In genomic region chr1:93816970-93817738, GRCh38 we compare ENCODE assay signal across 10 cellular contexts.
DNase-seq lines count a peak whose midpoint lies in the region; ATAC-seq, FAIRE-seq and TF ChIP-seq lines count a peak whose summit lies in the region.
"Had no signal": no experiment of that assay in that cellular context is flagged by ENCODE, and none has a peak within 500 bp of the region (broad histone marks: within the 10 kb centered on the region; RNA-seq: fewer than 3 reads in every experiment).

No MANE protein-coding gene starts in this region.

- H4K5ac ChIP-seq in IMR-90 (ENCODE audit: low read depth, low read length): peak overlapping the region; percentile 38; the same call in 1 of the 2 replicates

- TF ChIP-seq CTCF in IMR-90 (conservative IDR thresholded peaks at IDR 0.05; ENCODE audit: low read depth, low read length) (no peak), astrocyte (IDR thresholded peaks at IDR 0.05; ENCODE audit: insufficient read depth, low read depth, low read length) (no peak), HepG2 (CRISPR knock-in tag; IDR thresholded peaks at IDR 0.05) (no peak)

- ATAC-seq in IMR-90 (ENCODE audit: low read depth) (peak; percentile 39), HepG2 (no peak; the same call in 2 of the 3 replicates), GM21526 (IDR thresholded peaks at IDR 0.05; ENCODE audit: low FRiP score, unreplicated experiment) (no peak), GM21367 (IDR thresholded peaks at IDR 0.05; ENCODE audit: unreplicated experiment) (no peak), GM21723 (IDR thresholded peaks at IDR 0.05; ENCODE audit: unreplicated experiment) (no peak)
- ATAC-seq: activated CD4-positive, CD25-positive, alpha-beta regulatory T cell treated with anti-CD3 and anti-CD28 coated beads, Interleukin-2, amount 50 U/mL, for 24 hours had no signal

- H3K9me3 ChIP-seq in IMR-90 (ENCODE audit: control insufficient read depth, insufficient read depth, low read length): no peaks in the 10 kb centered on the region
- no peaks in the 10 kb centered on the region for H3K9me3 ChIP-seq in astrocyte (ENCODE audit: insufficient read depth, low read depth, low read length)
- no peaks in the 10 kb centered on the region for H3K9me3 ChIP-seq in HepG2 (ENCODE audit: low read length)

- no peaks in the 10 kb centered on the region for H3K79me2 ChIP-seq in astrocyte (ENCODE audit: insufficient read depth, low read length)
- H3K79me2 ChIP-seq in HepG2 (ENCODE audit: insufficient read depth, low read length): no peaks in the 10 kb centered on the region

- H3K4me1 ChIP-seq in IMR-90 (ENCODE audit: control insufficient read depth, insufficient read depth, low read length) (peaks cover 11% of the 10 kb centered on the region), astrocyte (ENCODE audit: insufficient read depth, low read length) (peaks cover 48% of the 10 kb centered on the region), HepG2 (ENCODE audit: insufficient read depth, low read length) (peaks cover 30% of the 10 kb centered on the region)

- H3K27ac Mint-ChIP-seq in astrocyte (ENCODE audit: unreplicated experiment): peak overlapping the region; percentile 2

- H3K4me2 ChIP-seq in IMR-90 (ENCODE audit: low read depth, low read length) (no peak overlapping the region; the same call in 1 of the 2 replicates), astrocyte (ENCODE audit: low read length) (peak overlapping the region; percentile 57), HepG2 (ENCODE audit: low read depth, low read length) (no peak overlapping the region)

- intact Hi-C loops in IMR-90 (cut with micrococcal nuclease) (loop anchor here (1.0 kb wide), 1 partner anchor 82 kb away; no protein-coding TSS in a partner anchor), HepG2 (cut with micrococcal nuclease; ENCODE audit: unreplicated experiment) (no loop called here)

- no peaks in the 10 kb centered on the region for H3K36me3 Mint-ChIP-seq in astrocyte (ENCODE audit: low read depth, unreplicated experiment)

- peak overlapping the region; percentile 60 for H3K4ac ChIP-seq in IMR-90 (ENCODE audit: low read depth, low read length)

- no peaks in the 10 kb centered on the region for H3K36me3 ChIP-seq in IMR-90 (ENCODE audit: control insufficient read depth, insufficient read depth, low read length)
- no peaks in the 10 kb centered on the region for H3K36me3 ChIP-seq in astrocyte (ENCODE audit: insufficient read depth, low read length)
- H3K36me3 ChIP-seq in HepG2 (replicated peaks in 1 of 2; ENCODE audit: control insufficient read depth in 1 of 2, insufficient read depth in 2 of 2, low read length in 2 of 2): no peaks in the 10 kb centered on the region

- H3K4me3 Mint-ChIP-seq in astrocyte (ENCODE audit: unreplicated experiment): peak overlapping the region; percentile 50

- H3K27me3 ChIP-seq in IMR-90 (ENCODE audit: control insufficient read depth, insufficient read depth, low read length) (no peaks in the 10 kb centered on the region), astrocyte (ENCODE audit: insufficient read depth, low read length) (no peaks in the 10 kb centered on the region), HepG2 (ENCODE audit: control insufficient read depth in 1 of 2, insufficient read depth in 2 of 2, low read length in 2 of 2) (no peaks in the 10 kb centered on the region)

- no peaks in the 10 kb centered on the region for H3K27me3 Mint-ChIP-seq in astrocyte (ENCODE audit: low read depth, unreplicated experiment)

- H3K23ac ChIP-seq in IMR-90 (ENCODE audit: low read depth, low read length): no peak overlapping the region

- in situ Hi-C loops in IMR-90 (cut with MboI; ENCODE audit: low sequenced_read_pairs) (loop anchor here (5.0 kb wide), 1 partner anchor 180 kb away; no protein-coding TSS in a partner anchor), HepG2 (cut with HindIII; ENCODE audit: extremely low pct_ligation_motif_present, low pct_unique_long_range_greater_than_20kb) (no loop called here)

- peak overlapping the region; percentile 65 for H3K14ac ChIP-seq in IMR-90 (replicated peaks; ENCODE audit: low read depth, low read length)

- no TSS peak for BruUV-seq in IMR-90 (replicated peaks; lab: Mats Ljungman, UMichigan)
- BruUV-seq in HepG2 (replicated peaks; lab: Mats Ljungman, UMichigan): no TSS peak

- H3K4me3 ChIP-seq in IMR-90 (ENCODE audit: insufficient read depth, low read depth, low read length) (no peak overlapping the region), astrocyte (ENCODE audit: insufficient read depth, low read depth, low read length) (no peak overlapping the region), HepG2 (replicated peaks in 1 of 3; ENCODE audit: insufficient read depth in 1 of 3, low read depth in 2 of 3, low read length in 3 of 3) (no peak overlapping the region)

- 0 out of 2 replicates have a peak overlapping the region, but pooled peaks have one; percentile 42 for H4K91ac ChIP-seq in IMR-90 (ENCODE audit: insufficient read depth, low read depth, low read length)

- peaks cover 0 to 11% of the 10 kb centered on the region in 2 experiments; a peak in 1 of 4 replicates for H3K79me1 ChIP-seq in IMR-90 (ENCODE audit: low read depth in 1 of 2, low read length in 2 of 2)

- FAIRE-seq in astrocyte (lab: Jason Lieb, UNC): no peak
- FAIRE-seq in HepG2 (lab: Jason Lieb, UNC): no peak

- peaks cover 8% of the 10 kb centered on the region for H3K9me1 ChIP-seq in IMR-90 (ENCODE audit: insufficient read depth, low read length)

- WGBS in IMR-90 (ENCODE audit: extremely low coverage in 2 of 2, insufficient read length in 1 of 2), 2 experiments: 17% methylated on average over 1 of the region's 3 CpGs; no CpG with 5 or more reads in 1 of the 2 experiments
- WGBS in HepG2 (ENCODE audit: low lambda C conversion rate): 62% methylated on average over 3 of the region's 3 CpGs

- H4K20me1 ChIP-seq in IMR-90 (ENCODE audit: insufficient read depth, low read length) (0 out of 2 replicates have a peak, but pooled peaks cover 3% of the 10 kb centered on the region), astrocyte (ENCODE audit: insufficient read depth, low read length) (no peaks in the 10 kb centered on the region), HepG2 (ENCODE audit: insufficient read depth, low read length) (no peaks in the 10 kb centered on the region)

- peak overlapping the region; percentile 42; the same call in 1 of the 2 replicates for H2BK120ac ChIP-seq in IMR-90 (ENCODE audit: low read depth, low read length)

- peaks cover 2% of the 10 kb centered on the region for H3K9me3 Mint-ChIP-seq in astrocyte (ENCODE audit: unreplicated experiment)

- TF ChIP-seq POLR2A in IMR-90 (IDR thresholded peaks at IDR 0.05; ENCODE audit: low read depth, low read length): no peak
- TF ChIP-seq POLR2A in HepG2 (IDR thresholded peaks at IDR 0.05; ENCODE audit: insufficient read depth in 1 of 2, low read depth in 2 of 2, low read length in 2 of 2): no peak

- H2BK15ac ChIP-seq in IMR-90 (ENCODE audit: low read depth, low read length): peak overlapping the region; percentile 41; the same call in 1 of the 3 replicates

- no peak overlapping the region for H2BK5ac ChIP-seq in IMR-90 (ENCODE audit: low read depth, low read length, poor library complexity, severe bottlenecking)

- CTCF ChIA-PET in IMR-90 (lab: Yijun Ruan, JAX): interaction anchor here (0.8 to 2.2 kb wide), 9 partner anchors 12 to 512 kb away, joined by 3 to 9 read pairs (median 3); no protein-coding TSS in a partner anchor
- CTCF ChIA-PET in HepG2 (lab: Yijun Ruan, JAX; ENCODE audit: low intra/inter-chr PET ratio, low total read pairs): interaction anchor here (7.1 kb wide), 1 partner anchor 187 kb away, joined by 89 read pairs; no protein-coding TSS in a partner anchor

- H2AK9ac ChIP-seq in IMR-90 (replicated peaks; ENCODE audit: low read depth, low read length, poor library complexity): no peak overlapping the region

- dilution Hi-C loops in IMR-90 (cut with HindIII; ENCODE audit: low sequenced_read_pairs, unreplicated experiment): no loop called here

- H3K27ac ChIP-seq in IMR-90 (ENCODE audit: insufficient read depth, low read length) (peak overlapping the region; percentile 45; the same call in 1 of the 2 replicates), astrocyte (ENCODE audit: low read depth, low read length) (no peak overlapping the region), HepG2 (ENCODE audit: extremely low read length, insufficient read depth, low read length) (no peak overlapping the region)

- TF ChIP-seq EP300 in HepG2 (IDR thresholded peaks at IDR 0.05; ENCODE audit: low read depth in 2 of 2, low read length in 2 of 2) (no peak), HepG2 (CRISPR knock-in tag; IDR thresholded peaks at IDR 0.05; ENCODE audit: borderline replicate concordance) (no peak)

- POLR2A ChIA-PET in IMR-90 (lab: Charles Lee; ENCODE audit: unreplicated experiment): no interaction called here
- POLR2A ChIA-PET in HepG2 (lab: Yijun Ruan, JAX): interaction anchor here (0.9 to 2.3 kb wide), 3 partner anchors 29 to 199 kb away, joined by 3 to 8 read pairs (median 4); no protein-coding TSS in a partner anchor

- H2AK5ac ChIP-seq in IMR-90 (ENCODE audit: low read depth, low read length): peak overlapping the region; percentile 57; the same call in 1 of the 2 replicates

- peak overlapping the region; percentile 62; the same call in 1 of the 2 replicates for H2BK20ac ChIP-seq in IMR-90 (ENCODE audit: low read depth, low read length)

- H3K18ac ChIP-seq in IMR-90 (ENCODE audit: low read depth, low read length): no peak overlapping the region

- H3K9ac ChIP-seq in IMR-90 (ENCODE audit: low read depth, low read length): no peak overlapping the region
- H3K9ac ChIP-seq in astrocyte (ENCODE audit: low read length): no peak overlapping the region
- no peak overlapping the region for H3K9ac ChIP-seq in HepG2 (ENCODE audit: insufficient read depth, low read depth, low read length)

- H3K4me1 Mint-ChIP-seq in astrocyte (ENCODE audit: low read depth, unreplicated experiment): peaks cover 65% of the 10 kb centered on the region

- TF ChIP-seq RAD21 in IMR-90 (IDR thresholded peaks at IDR 0.05; ENCODE audit: low read length) (no peak), HepG2 (CRISPR knock-in tag; IDR thresholded peaks at IDR 0.05) (no peak)

- peak overlapping the region; percentile 44 for H2AFZ ChIP-seq in IMR-90 (replicated peaks; ENCODE audit: low read length, poor library complexity)
- peak overlapping the region; percentile 12 for H2AFZ ChIP-seq in astrocyte (ENCODE audit: low read depth, low read length)
- H2AFZ ChIP-seq in HepG2 (ENCODE audit: low read length): no peak overlapping the region

- H4K8ac ChIP-seq in IMR-90 (ENCODE audit: low read depth in 2 of 2, low read length in 2 of 2): peak overlapping the region in 1 of 2 experiments; percentile 53; a peak in 2 of 4 replicates

- H3K56ac ChIP-seq in IMR-90 (ENCODE audit: extremely low read depth, insufficient read depth, low read length): no peak overlapping the region

- DNase-seq in A172 (ENCODE audit: low spot score) (peak; percentile 63), IMR-90 (peak; percentile 85), astrocyte (ENCODE audit: low read depth) (peak; percentile 66), HepG2 (ENCODE audit: low spot score) (peak; percentile 29)
- no peak for DNase-seq in stimulated activated CD4-positive, alpha-beta T cell treated with anti-CD3 and anti-CD28 coated beads, Interleukin-12 subunit alpha, Interleukin-12 subunit beta, amount 100 ng/mL, for 4 hours
- DNase-seq: foreskin melanocyte had no signal

TF ChIP-seq in IMR-90, 13 proteins besides CTCF, POLR2A, EP300 and RAD21 (continues in another document):
- no peak for TF ChIP-seq MXI1 (IDR thresholded peaks at IDR 0.05; ENCODE audit: borderline replicate concordance, low read depth, low read length)
